ENCODE assay signal across 15 cellular contexts in genomic region chr7:74199551-74200355, GRCh38. TPM values are rescaled to one million over a fixed set of nuclear protein-coding genes. Genes with fewer than 3 reads are reported as not detected.
A peak's percentile ranks its signal among the peaks of the same experiment; 100 is the strongest.
DNase-seq lines count a peak whose midpoint lies in the region; ATAC-seq and TF ChIP-seq lines count a peak whose summit lies in the region.
"Had no signal": no experiment of that assay in that cellular context is flagged by ENCODE, and none has a peak within 500 bp of the region (broad histone marks: within the 10 kb centered on the region; RNA-seq: fewer than 3 reads in every experiment).

No MANE protein-coding gene starts in this region.

- TF ChIP-seq CTCF in RWPE1 (conservative IDR thresholded peaks at IDR 0.05; ENCODE audit: low read depth) (no peak), fibroblast of villous mesenchyme (IDR thresholded peaks at IDR 0.05; ENCODE audit: insufficient read depth, low read depth, low read length) (no peak), type B pancreatic cell (conservative IDR thresholded peaks at IDR 0.05) (no peak), CD14-positive monocyte (IDR thresholded peaks at IDR 0.05) (no peak)

- CTCF ChIA-PET in RWPE1 (lab: Yijun Ruan, JAX) = interaction anchor here (0.7 to 2.2 kb wide), 5 partner anchors 19 to 465 kb away, joined by 3 to 9 read pairs (median 3); no protein-coding TSS in a partner anchor

- H3K4me1 Mint-ChIP-seq in activated naive CD4-positive, alpha-beta T cell treated with anti-CD3 and anti-CD28 coated beads, Interleukin-2, amount 50 U/mL, for 24 hours = peaks cover 11% of the 10 kb centered on the region
- H3K4me1 Mint-ChIP-seq in type B pancreatic cell (ENCODE audit: unreplicated experiment) = no peaks in the 10 kb centered on the region
- peaks cover 18% of the 10 kb centered on the region for H3K4me1 Mint-ChIP-seq in CD14-positive monocyte

- no peak for ATAC-seq in GM21619 (IDR thresholded peaks at IDR 0.05; ENCODE audit: unreplicated experiment)
- ATAC-seq: gastroesophageal sphincter, left lobe of liver had no signal

- intact Hi-C loops in CD14-positive monocyte (cut with micrococcal nuclease) = no loop called here

- POLR2A ChIA-PET in RWPE1 (lab: Yijun Ruan, JAX; ENCODE audit: low non-redundant PET) = interaction anchor here (0.6 kb wide), 1 partner anchor 172 kb away, joined by 14 read pairs; no protein-coding TSS in a partner anchor

- H3K4me3 Mint-ChIP-seq in activated naive CD4-positive, alpha-beta T cell treated with anti-CD3 and anti-CD28 coated beads, Interleukin-2, amount 50 U/mL, for 24 hours = no peak overlapping the region
- H3K4me3 Mint-ChIP-seq in type B pancreatic cell = no peak overlapping the region
- no peak overlapping the region for H3K4me3 Mint-ChIP-seq in CD14-positive monocyte

- peak overlapping the region; percentile 1 for H3K27ac Mint-ChIP-seq in activated naive CD4-positive, alpha-beta T cell treated with anti-CD3 and anti-CD28 coated beads, Interleukin-2, amount 50 U/mL, for 24 hours
- H3K27ac Mint-ChIP-seq in type B pancreatic cell (peak overlapping the region; percentile 16), CD14-positive monocyte (peak overlapping the region in 1 of 7 donors; percentile 33)

- H3K27ac ChIP-seq in RWPE1 = peak overlapping the region; percentile 52
- H3K27ac ChIP-seq: gastroesophageal sphincter, uterus had no signal

- H3K4me3 ChIP-seq in fibroblast of villous mesenchyme (ENCODE audit: low read depth, low read length) = no peak overlapping the region
- H3K4me3 ChIP-seq: dorsolateral prefrontal cortex, gastroesophageal sphincter, uterus had no signal

- no peaks in the 10 kb centered on the region for H3K27me3 Mint-ChIP-seq in activated naive CD4-positive, alpha-beta T cell treated with anti-CD3 and anti-CD28 coated beads, Interleukin-2, amount 50 U/mL, for 24 hours
- peaks cover 10% of the 10 kb centered on the region for H3K27me3 Mint-ChIP-seq in type B pancreatic cell
- peaks cover 0 to 2% (median 0%) of the 10 kb centered on the region in 3 donors for H3K27me3 Mint-ChIP-seq in CD14-positive monocyte (ENCODE audit: low read depth in 3 of 3)

- no peaks in the 10 kb centered on the region for H3K9me3 Mint-ChIP-seq in activated naive CD4-positive, alpha-beta T cell treated with anti-CD3 and anti-CD28 coated beads, Interleukin-2, amount 50 U/mL, for 24 hours
- H3K9me3 Mint-ChIP-seq in type B pancreatic cell (no peaks in the 10 kb centered on the region), CD14-positive monocyte (peaks cover 0 to 3% (median 0%) of the 10 kb centered on the region in 7 donors)

- DNase-seq in activated naive CD4-positive, alpha-beta T cell treated with Interleukin-2 at 50 U/mL for 16 hours = no peak
- DNase-seq in RWPE1 (ENCODE audit: low spot score) (no peak), fibroblast of villous mesenchyme (ENCODE audit: low read depth) (peak; percentile 60), type B pancreatic cell (ENCODE audit: extremely low spot score, unreplicated experiment) (no peak), CD14-positive monocyte (ENCODE audit: low spot score) (no peak), amniotic stem cell (lab: John Stamatoyannopoulos, UW) (no peak)
- DNase-seq: activated CD4-positive, alpha-beta T cell treated with anti-CD3 and anti-CD28 coated beads, Interleukin-2, amount 50 U/mL, for 4 hours; NCI-H1105 treated with DMSO at 0.1 percent for 48 hours; nucleus accumbens; uterus had no signal

- no peaks in the 10 kb centered on the region for H3K36me3 Mint-ChIP-seq in activated naive CD4-positive, alpha-beta T cell treated with anti-CD3 and anti-CD28 coated beads, Interleukin-2, amount 50 U/mL, for 24 hours
- peaks cover 9% of the 10 kb centered on the region for H3K36me3 Mint-ChIP-seq in type B pancreatic cell
- H3K36me3 Mint-ChIP-seq in CD14-positive monocyte = peaks cover 18 to 36% of the 10 kb centered on the region in 2 donors

RNA-seq across cellular contexts. Expression of gene LAT2, which starts 10.1 kb away (rescaled TPM):
- total RNA-seq in fibroblast of villous mesenchyme (0.32 and 1.3 TPM in 2 replicates), type B pancreatic cell (ENCODE audit: low replicate concordance) (0.24 and 0.89 TPM in 2 replicates)
- 100 to 1,000 TPM; 349 to 355 TPM for polyA plus RNA-seq in CD14-positive monocyte

RNA-seq across cellular contexts. Expression of gene EIF4H, which starts 25.6 kb away (rescaled TPM):
- total RNA-seq in fibroblast of villous mesenchyme = 248 and 293 TPM in 2 replicates
- 250 and 251 TPM in 2 replicates for total RNA-seq in type B pancreatic cell (ENCODE audit: low replicate concordance)
- 100 to 1,000 TPM; 206 to 234 TPM for polyA plus RNA-seq in CD14-positive monocyte

RNA-seq across cellular contexts. Expression of gene RFC2, which starts 54.4 kb away (rescaled TPM):
- total RNA-seq in fibroblast of villous mesenchyme = 18.4 and 22.0 TPM in 2 replicates
- total RNA-seq in type B pancreatic cell (ENCODE audit: low replicate concordance) = 26.5 and 40.9 TPM in 2 replicates
- polyA plus RNA-seq in CD14-positive monocyte = 10 to 100 TPM; 33.5 to 42.1 TPM
